8 cellular contexts compared by ENCODE assay signal in the genomic region with DNA sequence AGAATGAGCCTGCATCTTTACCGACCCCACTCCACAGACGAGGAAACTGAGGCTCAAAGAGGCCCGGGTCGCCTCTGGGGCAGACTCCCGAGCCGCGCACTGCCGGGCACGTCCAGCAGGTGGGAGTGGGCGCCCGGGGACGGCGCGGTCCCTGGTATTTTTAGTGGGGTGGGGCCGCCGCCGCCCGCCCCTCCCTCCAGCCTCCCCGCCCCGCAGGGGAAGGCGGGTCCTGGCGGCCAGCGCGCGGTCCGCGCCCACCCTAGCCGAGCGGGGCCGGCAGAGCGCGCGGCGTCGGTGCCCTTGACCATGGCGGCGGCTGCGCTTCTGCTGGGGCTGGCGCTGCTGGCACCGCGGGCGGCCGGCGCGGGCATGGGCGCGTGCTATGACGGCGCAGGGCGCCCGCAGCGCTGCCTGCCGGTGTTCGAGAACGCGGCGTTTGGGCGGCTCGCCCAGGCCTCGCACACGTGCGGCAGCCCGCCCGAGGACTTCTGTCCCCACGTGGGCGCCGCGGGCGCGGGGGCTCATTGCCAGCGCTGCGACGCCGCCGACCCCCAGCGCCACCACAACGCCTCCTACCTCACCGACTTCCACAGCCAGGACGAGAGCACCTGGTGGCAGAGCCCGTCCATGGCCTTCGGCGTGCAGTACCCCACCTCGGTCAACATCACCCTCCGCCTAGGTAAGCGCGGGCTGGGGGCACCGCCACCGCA. TPM values are rescaled to one million over a fixed set of nuclear protein-coding genes. Genes with fewer than 3 reads are reported as not detected.
A peak's percentile ranks its signal among the peaks of the same experiment; 100 is the strongest.
DNase-seq lines count a peak whose midpoint lies in the region; ATAC-seq and TF ChIP-seq lines count a peak whose summit lies in the region.

A gene (plus strand): TSS at position 266 of the 710 bp plus-strand sequence. CDS start 41 bp downstream, at position 307.

- intact Hi-C loops in ascending aorta (cut with DNase I): loop anchor here (5.0 kb wide), 1 partner anchor 38 kb away; no protein-coding TSS in a partner anchor
- intact Hi-C loops in left lung (cut with DNase I): no loop called here
- intact Hi-C loops in aorta (cut with DNase I): loop anchor here in 1 of 2 donors (1.0 kb wide), 1 partner anchor 37 kb away; no protein-coding TSS in a partner anchor

- H3K36me3 ChIP-seq in ascending aorta (no peaks in the 10 kb centered on the region), left lung (no peaks in the 10 kb centered on the region), aorta (ENCODE audit: control insufficient read depth in 1 of 2, insufficient read depth in 2 of 2, low read length in 1 of 2) (no peaks in the 10 kb centered on the region)

- H3K27ac ChIP-seq in ascending aorta (no peak within 1 kb of the TSS), left lung (no peak within 1 kb of the TSS), aorta (ENCODE audit: low read depth in 1 of 2, low read length in 2 of 2) (no peak within 1 kb of the TSS)

- H3K4me1 ChIP-seq in ascending aorta (no peaks in the 10 kb centered on the region), left lung (peaks cover 0 to 4% of the 10 kb centered on the region in 2 donors), aorta (ENCODE audit: control insufficient read depth in 1 of 2, insufficient read depth in 2 of 2, low read length in 2 of 2) (no peaks in the 10 kb centered on the region)

- peak; percentile 22 for DNase-seq in stimulated activated CD4-positive, alpha-beta T cell treated with anti-CD3 and anti-CD28 coated beads, Interleukin-15, amount 100 ng/mL, for 24 hours
- DNase-seq in stimulated activated CD4-positive, alpha-beta T cell treated with anti-CD3 and anti-CD28 coated beads, Interleukin-12 subunit alpha, Interleukin-12 subunit beta, amount 100 ng/mL, for 4 hours: no peak
- DNase-seq in ascending aorta (ENCODE audit: low spot score in 2 of 2) (no peak), left lung (no peak), aorta (no peak), activated gamma-delta T cell (lab: John Stamatoyannopoulos, UW) (no peak), mesenteric fat pad (ENCODE audit: low spot score) (no peak)

- H3K27me3 ChIP-seq in ascending aorta: no peaks in the 10 kb centered on the region
- H3K27me3 ChIP-seq in left lung: peaks cover 20 to 76% of the 10 kb centered on the region in 2 donors
- H3K27me3 ChIP-seq in aorta (ENCODE audit: control insufficient read depth in 1 of 2, insufficient read depth in 2 of 2, low read length in 1 of 2): no peaks in the 10 kb centered on the region

- peak; percentile 25 for ATAC-seq in left lung
- ATAC-seq in aorta (ENCODE audit: low FRiP score): peak; percentile 45
- ATAC-seq in HG02571 (IDR thresholded peaks at IDR 0.05; ENCODE audit: unreplicated experiment): no peak

- peak within 1 kb of the TSS; percentile 47 to 52 for H3K4me3 ChIP-seq in ascending aorta
- peak within 1 kb of the TSS in 1 of 2 donors; percentile 6 for H3K4me3 ChIP-seq in left lung
- H3K4me3 ChIP-seq in aorta (ENCODE audit: low read length in 2 of 2): peak within 1 kb of the TSS; percentile 2 to 13

- TF ChIP-seq CTCF in ascending aorta (IDR thresholded peaks at IDR 0.05) (peak; percentile 29 to 65 (median 49)), left lung (IDR thresholded peaks at IDR 0.05) (peak in 1 of 2 donors; percentile 8)

- H3K9me3 ChIP-seq in ascending aorta (no peaks in the 10 kb centered on the region), left lung (no peaks in the 10 kb centered on the region), aorta (ENCODE audit: control insufficient read depth, low read length) (no peaks in the 10 kb centered on the region)

- 7 to 12% methylated on average over 38 to 88 of the region's 88 CpGs for WGBS in aorta, 2 donors

RNA-seq across cellular contexts. Expression of the gene that starts here (rescaled TPM):
- total RNA-seq in ascending aorta (1.6 TPM), left lung (10 to 100 TPM; 23.4 to 25.5 TPM), aorta (under 1 TPM; 0.32 to 0.39 TPM), mesenteric fat pad (4.8 TPM)
- polyA plus RNA-seq in aorta: 1 to 10 TPM; 1.1 to 1.3 TPM
